In the genomic region with DNA sequence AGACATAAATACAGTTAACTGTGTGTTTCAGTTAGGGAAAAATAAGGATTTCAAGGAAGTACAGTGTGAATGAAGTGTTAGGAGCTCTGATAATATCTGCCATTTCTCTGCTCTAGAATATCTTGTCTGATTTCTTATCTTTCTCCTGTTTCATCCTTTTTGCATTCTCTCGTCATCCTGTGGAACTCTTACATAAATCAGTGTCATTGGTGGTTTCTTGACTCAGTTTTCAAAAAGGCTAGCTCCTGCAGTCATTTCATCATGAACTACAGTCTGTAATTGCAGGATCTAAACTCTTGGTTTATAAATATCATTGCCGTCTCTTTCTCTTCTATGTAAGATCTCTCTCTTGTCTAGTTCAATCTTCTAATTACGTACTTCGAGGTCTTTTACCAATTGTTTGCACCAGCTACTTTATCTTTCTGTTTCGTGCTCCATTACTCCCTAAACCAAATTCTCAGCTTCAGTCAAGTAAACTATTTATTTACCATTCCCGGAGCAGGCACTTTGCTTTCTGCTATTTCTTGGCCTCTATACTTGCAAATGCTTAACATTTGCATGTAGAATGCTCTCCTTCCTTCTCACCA, we compare ENCODE assay signal across 16 cellular contexts.
DNase-seq lines count a peak whose midpoint lies in the region; ATAC-seq and TF ChIP-seq lines count a peak whose summit lies in the region.
"Had no signal": no experiment of that assay in that cellular context is flagged by ENCODE, and none has a peak within 500 bp of the region (broad histone marks: within the 10 kb centered on the region; RNA-seq: fewer than 3 reads in every experiment).

No MANE protein-coding gene starts in this region.

- H3K56ac ChIP-seq in H9 (ENCODE audit: insufficient read length, low read depth, low read length) = no peak overlapping the region

- ATAC-seq in HG03135 (IDR thresholded peaks at IDR 0.05; ENCODE audit: unreplicated experiment) (no peak), HG03095 (IDR thresholded peaks at IDR 0.05; ENCODE audit: unreplicated experiment) (no peak)
- no peak for ATAC-seq in activated T-cell treated with anti-CD3 and anti-CD28 coated beads, Interleukin-2, amount 50 U/mL, for 72 hours (replicated peaks in 1 of 2)

- no peak overlapping the region for H3K27ac Mint-ChIP-seq in H9
- no peak overlapping the region for H3K27ac Mint-ChIP-seq in MCF 10A (ENCODE audit: low read depth, unreplicated experiment)
- H3K27ac Mint-ChIP-seq in activated T-cell treated with anti-CD3 and anti-CD28 coated beads, Interleukin-2, amount 50 U/mL, for 72 hours = no peak overlapping the region
- H3K27ac Mint-ChIP-seq: CD14-positive monocyte had no signal

- H3K36me3 Mint-ChIP-seq in H9 (ENCODE audit: insufficient read depth in 1 of 3, low read depth in 3 of 3) (no peaks in the 10 kb centered on the region), MCF 10A (ENCODE audit: insufficient read depth, unreplicated experiment) (no peaks in the 10 kb centered on the region)
- H3K36me3 Mint-ChIP-seq in activated T-cell treated with anti-CD3 and anti-CD28 coated beads, Interleukin-2, amount 50 U/mL, for 72 hours (ENCODE audit: insufficient read depth in 2 of 2) = no peaks in the 10 kb centered on the region
- H3K36me3 Mint-ChIP-seq: CD14-positive monocyte had no signal

- H2BK20ac ChIP-seq in H9 (ENCODE audit: low read depth, low read length, poor library complexity, severe bottlenecking) = no peak overlapping the region

- no peaks in the 10 kb centered on the region for H4K20me1 ChIP-seq in H9 (ENCODE audit: control insufficient read depth, insufficient read depth, insufficient read length)
- H4K20me1 ChIP-seq in hepatocyte (ENCODE audit: insufficient read depth, poor library complexity, severe bottlenecking) = peaks cover 2% of the 10 kb centered on the region

- no peak overlapping the region for H3K4me3 ChIP-seq in hepatocyte
- H3K4me3 ChIP-seq in rectal smooth muscle tissue (ENCODE audit: low read length) = peak overlapping the region; percentile 19

- H3K9me2 ChIP-seq in hepatocyte (replicated peaks; ENCODE audit: insufficient read depth) = no peaks in the 10 kb centered on the region

- peaks cover 2% of the 10 kb centered on the region for H3K79me1 ChIP-seq in H9 (ENCODE audit: insufficient read depth, low read depth, low read length, poor library complexity, severe bottlenecking)

- H3K4me1 Mint-ChIP-seq in H9 (peaks cover 9 to 10% of the 10 kb centered on the region in 2 experiments), MCF 10A (ENCODE audit: insufficient read depth, unreplicated experiment) (peaks cover 9% of the 10 kb centered on the region)
- H3K4me1 Mint-ChIP-seq in activated T-cell treated with anti-CD3 and anti-CD28 coated beads, Interleukin-2, amount 50 U/mL, for 72 hours (ENCODE audit: low read depth) = no peaks in the 10 kb centered on the region
- H3K4me1 Mint-ChIP-seq: CD14-positive monocyte had no signal

- no peak overlapping the region for H2BK120ac ChIP-seq in H9 (ENCODE audit: low read depth, low read length, poor library complexity, severe bottlenecking)

- peak overlapping the region; percentile 54 for H3K27ac ChIP-seq in H9 (ENCODE audit: insufficient read length, low read depth, low read length)
- H3K27ac ChIP-seq in hepatocyte = no peak overlapping the region
- H3K27ac ChIP-seq in rectal smooth muscle tissue (ENCODE audit: low read depth, low read length) = no peak overlapping the region

- no peak overlapping the region for H3K4ac ChIP-seq in H9 (ENCODE audit: low read depth, low read length)

- no peak overlapping the region for H3K14ac ChIP-seq in H9 (ENCODE audit: insufficient read depth, low read length)

- H4K91ac ChIP-seq in H9 (ENCODE audit: insufficient read length, low read depth, low read length) = no peak overlapping the region

- H3K27me3 ChIP-seq in H9 (ENCODE audit: insufficient read depth, low read length) = no peaks in the 10 kb centered on the region
- H3K27me3 ChIP-seq in hepatocyte = no peaks in the 10 kb centered on the region
- H3K27me3 ChIP-seq in rectal smooth muscle tissue (ENCODE audit: control insufficient read depth, insufficient read depth, low read length) = no peaks in the 10 kb centered on the region

- H3K23ac ChIP-seq in H9 (ENCODE audit: insufficient read length, low read depth, low read length) = no peak overlapping the region

- H3K4me3 Mint-ChIP-seq in H9 (no peak overlapping the region), MCF 10A (ENCODE audit: unreplicated experiment) (no peak overlapping the region)
- no peak overlapping the region for H3K4me3 Mint-ChIP-seq in activated T-cell treated with anti-CD3 and anti-CD28 coated beads, Interleukin-2, amount 50 U/mL, for 72 hours
- H3K4me3 Mint-ChIP-seq: CD14-positive monocyte had no signal

- POLR2A ChIA-PET in MCF 10A (lab: Yijun Ruan, JAX) = no interaction called here

- H3K23me2 ChIP-seq in H9 (ENCODE audit: insufficient read length, low read depth, low read length, poor library complexity, severe bottlenecking) = no peaks in the 10 kb centered on the region

- no peaks in the 10 kb centered on the region for H3K9me3 ChIP-seq in H9 (ENCODE audit: control insufficient read depth, low read depth, low read length)
- no peaks in the 10 kb centered on the region for H3K9me3 ChIP-seq in hepatocyte (ENCODE audit: low read depth)

- BruUV-seq in MCF 10A (replicated peaks; lab: Mats Ljungman, UMichigan) = no TSS peak

- H2BK5ac ChIP-seq in H9 (ENCODE audit: insufficient read length, low read length) = no peak overlapping the region

- no peak overlapping the region for H4K5ac ChIP-seq in H9 (ENCODE audit: insufficient read length, low read depth, low read length)

- no CpG with 5 or more reads among the region's 6 CpGs for WGBS in H9 (ENCODE audit: extremely low coverage, insufficient read length, low lambda C conversion rate)
- 37% methylated on average over 6 of the region's 6 CpGs for WGBS in hepatocyte (ENCODE audit: low lambda C conversion rate, missing lambda C conversion rate)

- DNase-seq in H9 (no peak), amniotic epithelial cell (ENCODE audit: low read depth) (peak; percentile 66), hepatocyte (ENCODE audit: low spot score) (no peak), MCF 10A (ENCODE audit: unreplicated experiment) (no peak)
- DNase-seq in activated T-cell treated with anti-CD3 and anti-CD28 coated beads, Interleukin-2, amount 50 U/mL, for 72 hours = no peak
- DNase-seq: AML-193, COR-L47, DMS53, NCI-H1930, NCI-H2171 treated with DMSO at 0.1 percent for 48 hours, NCI-H446 treated with DMSO at 0.1 percent for 48 hours, OCI-M1 had no signal

- H3K36me3 ChIP-seq in hepatocyte (replicated peaks; ENCODE audit: insufficient read depth, low read depth) (no peaks in the 10 kb centered on the region), rectal smooth muscle tissue (ENCODE audit: control insufficient read depth, insufficient read depth, low read length) (no peaks in the 10 kb centered on the region)

- H3K9me3 Mint-ChIP-seq in H9 = no peaks in the 10 kb centered on the region
- no peaks in the 10 kb centered on the region for H3K9me3 Mint-ChIP-seq in MCF 10A (ENCODE audit: unreplicated experiment)
- H3K9me3 Mint-ChIP-seq in activated T-cell treated with anti-CD3 and anti-CD28 coated beads, Interleukin-2, amount 50 U/mL, for 72 hours = no peaks in the 10 kb centered on the region

- H2AK5ac ChIP-seq in H9 (ENCODE audit: insufficient read length, low read length) = no peak overlapping the region

- H3K27me3 Mint-ChIP-seq in H9 (ENCODE audit: low read depth) (no peaks in the 10 kb centered on the region), MCF 10A (ENCODE audit: insufficient read depth, unreplicated experiment) (no peaks in the 10 kb centered on the region)
- no peaks in the 10 kb centered on the region for H3K27me3 Mint-ChIP-seq in activated T-cell treated with anti-CD3 and anti-CD28 coated beads, Interleukin-2, amount 50 U/mL, for 72 hours (ENCODE audit: low read depth)

- H3T11ph ChIP-seq in H9 (ENCODE audit: low read length) = no peak overlapping the region

- no peak overlapping the region for H2BK15ac ChIP-seq in H9 (ENCODE audit: low read depth, low read length)

- no peak overlapping the region for H2BK12ac ChIP-seq in H9 (ENCODE audit: insufficient read length, low read depth, low read length)

- no peak for TF ChIP-seq CTCF in H9 (conservative IDR thresholded peaks at IDR 0.05)
- no peak for TF ChIP-seq CTCF in hepatocyte (IDR thresholded peaks at IDR 0.05; ENCODE audit: poor library complexity)
- TF ChIP-seq CTCF in MCF 10A (IDR thresholded peaks at IDR 0.05; ENCODE audit: unreplicated experiment) = no peak

- no peak overlapping the region for H4K8ac ChIP-seq in H9 (replicated peaks; ENCODE audit: insufficient read length, low read depth, low read length)

- no peak overlapping the region for H3K18ac ChIP-seq in H9 (ENCODE audit: insufficient read length, low read depth, low read length)

- H3K4me1 ChIP-seq in H9 (ENCODE audit: insufficient read depth, low read length) (peaks cover 11% of the 10 kb centered on the region; the same call in 1 of the 2 replicates), hepatocyte (ENCODE audit: insufficient read depth) (peaks cover 17% of the 10 kb centered on the region), rectal smooth muscle tissue (ENCODE audit: control insufficient read depth, insufficient read depth, low read length) (peaks cover 20% of the 10 kb centered on the region)

- H3K4me2 ChIP-seq in H9 (ENCODE audit: insufficient read depth, insufficient read length, low read length) (peak overlapping the region; percentile 40), hepatocyte (peak overlapping the region; percentile 48)

- H3K9ac ChIP-seq in H9 (ENCODE audit: extremely low read depth, insufficient read length, low read length) = peak overlapping the region; percentile 43
- no peak overlapping the region for H3K9ac ChIP-seq in rectal smooth muscle tissue (ENCODE audit: low read length)

- intact Hi-C loops in MCF 10A (cut with micrococcal nuclease) = no loop called here

- CTCF ChIA-PET in MCF 10A (lab: Yijun Ruan, JAX) = interaction anchor here (0.6 kb wide), 1 partner anchor 516 kb away, joined by 3 read pairs; no protein-coding TSS in a partner anchor

- H3K79me2 ChIP-seq in H9 (ENCODE audit: insufficient read depth, low read length) (peaks cover 2% of the 10 kb centered on the region; the same call in 1 of the 2 replicates), hepatocyte (peaks cover 45% of the 10 kb centered on the region)

- no peak overlapping the region for H2AFZ ChIP-seq in H9 (ENCODE audit: low read length)
- no peak overlapping the region for H2AFZ ChIP-seq in hepatocyte
